1 cellular context compared by ENCODE assay signal in genomic region chr6:6676910-6677441, GRCh38.
TF ChIP-seq lines count a peak whose summit lies in the region.

No MANE protein-coding gene starts in this region.

TF ChIP-seq in K562, 482 proteins besides CTCF, POLR2A, EP300 and RAD21 (continued from another document and continues in another):
- peak; percentile 93 for TF ChIP-seq DEAF1 (CRISPR knock-in tag; IDR thresholded peaks at IDR 0.05)
- TF ChIP-seq SRSF7 (optimal IDR thresholded peaks at IDR 0.05; ENCODE audit: low read depth, low read length): no peak
- no peak for TF ChIP-seq CHCHD3 (CRISPR knock-in tag; IDR thresholded peaks at IDR 0.05)
- TF ChIP-seq PPARD (CRISPR knock-in tag; IDR thresholded peaks at IDR 0.05): no peak
- TF ChIP-seq L3MBTL2 (IDR thresholded peaks at IDR 0.05): peak; percentile 53; the same call in 1 of the 2 replicates
- TF ChIP-seq KLF16 (IDR thresholded peaks at IDR 0.05): peak; percentile 54; the same call in 1 of the 2 replicates
- TF ChIP-seq ZNF407 (IDR thresholded peaks at IDR 0.05; ENCODE audit: low read depth): no peak
- TF ChIP-seq ARNT (IDR thresholded peaks at IDR 0.05): 0 out of 4 replicates have a peak, but pooled peaks of 1 of the 2 experiments have one; percentile 61
- TF ChIP-seq ZMIZ1 (IDR thresholded peaks at IDR 0.05; ENCODE audit: low read depth in 2 of 2, low read length in 2 of 2): 0 out of 4 replicates have a peak, but pooled peaks of 1 of the 2 experiments have one; percentile 13
- no peak for TF ChIP-seq SMAD1 (IDR thresholded peaks at IDR 0.05; ENCODE audit: low read depth, low read length, partially characterized antibody)
- TF ChIP-seq TOE1 (IDR thresholded peaks at IDR 0.05; ENCODE audit: borderline replicate concordance): no peak; the same call in 1 of the 2 replicates
- TF ChIP-seq TOE1 (CRISPR knock-in tag; IDR thresholded peaks at IDR 0.05; ENCODE audit: borderline replicate concordance, low read depth): no peak
- peak; percentile 79 for TF ChIP-seq ELF1 (tag; IDR thresholded peaks at IDR 0.05)
- TF ChIP-seq ERF (CRISPR knock-in tag; IDR thresholded peaks at IDR 0.05): 0 out of 2 replicates have a peak, but pooled peaks have one; percentile 11
- peak; percentile 54; the same call in 1 of the 2 replicates for TF ChIP-seq CC2D1A (IDR thresholded peaks at IDR 0.05)
- TF ChIP-seq RCOR1 (IDR thresholded peaks at IDR 0.05; ENCODE audit: borderline replicate concordance in 1 of 2, low read depth in 2 of 2, low read length in 2 of 2): peak in 1 of 2 experiments; percentile 74; a peak in 2 of 4 replicates
- no peak for TF ChIP-seq RUNX1 (IDR thresholded peaks at IDR 0.05; ENCODE audit: low read depth)
- no peak for TF ChIP-seq SNRNP70 (optimal IDR thresholded peaks at IDR 0.05; ENCODE audit: low read depth, low read length)
- peak; percentile 42 for TF ChIP-seq NUFIP1 (IDR thresholded peaks at IDR 0.05; ENCODE audit: partially characterized antibody)
- no peak for TF ChIP-seq CEBPG (CRISPR knock-in tag; IDR thresholded peaks at IDR 0.05)
- 0 out of 4 replicates have a peak, but pooled peaks of 1 of the 2 experiments have one; percentile 6 for TF ChIP-seq CEBPG (tag; conservative IDR thresholded peaks at IDR 0.05 in 1 of 2, IDR thresholded peaks at IDR 0.05 in 1 of 2)
- TF ChIP-seq RBBP5 (IDR thresholded peaks at IDR 0.05; ENCODE audit: borderline replicate concordance, insufficient read depth, low read length, poor library complexity, severe bottlenecking): no peak
- TF ChIP-seq PCBP2 (IDR thresholded peaks at IDR 0.05; ENCODE audit: low read depth, low read length, poor library complexity, severe bottlenecking): no peak
- TF ChIP-seq RHOXF2B (CRISPR knock-in tag; conservative IDR thresholded peaks at IDR 0.05): no peak
- no peak for TF ChIP-seq PRMT5 (CRISPR knock-in tag; IDR thresholded peaks at IDR 0.05)
- TF ChIP-seq RFX5 (IDR thresholded peaks at IDR 0.05; ENCODE audit: low read depth, low read length): no peak
- TF ChIP-seq ZNF408 (CRISPR knock-in tag; IDR thresholded peaks at IDR 0.05; ENCODE audit: low read depth): no peak
- TF ChIP-seq ZNF354B (CRISPR knock-in tag; IDR thresholded peaks at IDR 0.05): no peak
- TF ChIP-seq SOX6 (IDR thresholded peaks at IDR 0.05): peak; percentile 93
- no peak for TF ChIP-seq ZNF140 (CRISPR knock-in tag; IDR thresholded peaks at IDR 0.05)
- TF ChIP-seq MTF1 (CRISPR knock-in tag; IDR thresholded peaks at IDR 0.05; ENCODE audit: borderline replicate concordance): no peak
- no peak for TF ChIP-seq ZNF134 (CRISPR knock-in tag; conservative IDR thresholded peaks at IDR 0.05)
- TF ChIP-seq ZNF584 (CRISPR knock-in tag; IDR thresholded peaks at IDR 0.05; ENCODE audit: low read depth): no peak
- no peak for TF ChIP-seq ZC3H4 (CRISPR knock-in tag; IDR thresholded peaks at IDR 0.05; ENCODE audit: borderline replicate concordance)
- no peak for TF ChIP-seq MLX (CRISPR knock-in tag; conservative IDR thresholded peaks at IDR 0.05)
- no peak for TF ChIP-seq PBX2 (CRISPR knock-in tag; IDR thresholded peaks at IDR 0.05; ENCODE audit: low read depth)
- no peak for TF ChIP-seq PBX2 (tag; conservative IDR thresholded peaks at IDR 0.05; ENCODE audit: low read depth)
- no peak for TF ChIP-seq PHF8 (IDR thresholded peaks at IDR 0.05; ENCODE audit: borderline replicate concordance, low read length)
- no peak for TF ChIP-seq ZBTB7A (IDR thresholded peaks at IDR 0.05; ENCODE audit: borderline replicate concordance, control insufficient read depth, low read depth, low read length)
- TF ChIP-seq PKNOX1 (IDR thresholded peaks at IDR 0.05): no peak
- no peak for TF ChIP-seq ATF3 (IDR thresholded peaks at IDR 0.05)
- no peak for TF ChIP-seq ATF3 (CRISPR knock-in tag; conservative IDR thresholded peaks at IDR 0.05)
- TF ChIP-seq E2F3 (CRISPR knock-in tag; IDR thresholded peaks at IDR 0.05): 0 out of 2 replicates have a peak, but pooled peaks have one; percentile 26
- TF ChIP-seq HDAC6 (IDR thresholded peaks at IDR 0.05; ENCODE audit: low read depth, low read length): no peak
- peak; percentile 7; the same call in 1 of the 2 replicates for TF ChIP-seq BRD4 (IDR thresholded peaks at IDR 0.05)
- TF ChIP-seq CREM (IDR thresholded peaks at IDR 0.05; ENCODE audit: low read depth): peak; percentile 48; the same call in 1 of the 2 replicates
- no peak for TF ChIP-seq NFE2L1 (tag; IDR thresholded peaks at IDR 0.05; ENCODE audit: borderline replicate concordance, low read depth)
- TF ChIP-seq FOXA1 (IDR thresholded peaks at IDR 0.05; ENCODE audit: borderline replicate concordance): no peak
- 0 out of 2 replicates have a peak, but pooled peaks have one; percentile 29 for TF ChIP-seq GATAD2B (IDR thresholded peaks at IDR 0.05; ENCODE audit: borderline replicate concordance)
- TF ChIP-seq RBM34 (IDR thresholded peaks at IDR 0.05; ENCODE audit: borderline replicate concordance, insufficient read depth, low read length): no peak
- no peak for TF ChIP-seq TRIM24 (IDR thresholded peaks at IDR 0.05)
- TF ChIP-seq ZNF184 (CRISPR knock-in tag; IDR thresholded peaks at IDR 0.05): no peak
- no peak for TF ChIP-seq ZFX (CRISPR knock-in tag; IDR thresholded peaks at IDR 0.05)
